ENCODE assay signal across 1 cellular context in genomic region chr14:53542692-53543091, GRCh38.
TF ChIP-seq lines count a peak whose summit lies in the region.

No MANE protein-coding gene starts in this region.

TF ChIP-seq in GM23338, 12 proteins besides CTCF, POLR2A, EP300 and RAD21 (continued from another document):
- TF ChIP-seq ZNF331 (CRISPR knock-in tag; IDR thresholded peaks at IDR 0.05; ENCODE audit: low read depth): no peak
- TF ChIP-seq NANOG (IDR thresholded peaks at IDR 0.05; ENCODE audit: borderline replicate concordance): no peak
- no peak for TF ChIP-seq ETS1 (IDR thresholded peaks at IDR 0.05)
- no peak for TF ChIP-seq ZNF114 (CRISPR knock-in tag; IDR thresholded peaks at IDR 0.05)
TF ChIP-seq in GM23338: peak in this region for 0.
